In the genomic region with DNA sequence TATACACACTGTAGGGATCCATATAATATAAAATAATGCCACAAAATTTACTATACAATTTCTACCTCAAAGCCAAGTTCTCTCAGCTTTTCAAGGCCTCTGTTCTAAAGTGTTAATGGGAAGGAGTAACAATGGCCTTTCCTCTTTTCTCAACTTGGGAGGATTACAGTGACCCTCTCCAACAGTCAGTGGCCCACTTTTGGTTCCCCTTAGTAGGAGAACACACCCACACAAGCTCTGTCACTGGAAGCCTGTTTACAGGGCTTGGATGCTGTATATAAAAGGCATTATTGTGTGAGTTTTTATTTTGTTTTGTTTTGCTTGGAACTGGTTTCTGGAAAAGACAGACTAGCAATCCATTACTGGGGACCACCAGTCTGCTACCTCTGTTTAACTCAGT, we compare ENCODE assay signal across 9 cellular contexts. TPM values are rescaled to one million over a fixed set of nuclear protein-coding genes. Genes with fewer than 3 reads are reported as not detected.
DNase-seq lines count a peak whose midpoint lies in the region; ATAC-seq and TF ChIP-seq lines count a peak whose summit lies in the region.
"Had no signal": no experiment of that assay in that cellular context is flagged by ENCODE, and none has a peak within 500 bp of the region (broad histone marks: within the 10 kb centered on the region; RNA-seq: fewer than 3 reads in every experiment).

No MANE protein-coding gene starts in this region.

- H3K4me1 ChIP-seq in colonic mucosa, result no peaks in the 10 kb centered on the region

- CTCF ChIA-PET in activated CD4-positive, alpha-beta T cell treated with anti-CD3 and anti-CD28 coated beads for 36 hours (lab: Charles Lee), result interaction anchor here (1.4 to 2.0 kb wide), 2 partner anchors 26 to 146 kb away, joined by 6 to 8 read pairs; no protein-coding TSS in a partner anchor

- peaks cover 66% of the 10 kb centered on the region for H3K4me1 Mint-ChIP-seq in activated CD4-positive, alpha-beta T cell treated with anti-CD3 and anti-CD28 coated beads for 36 hours
- peaks cover 64% of the 10 kb centered on the region for H3K4me1 Mint-ChIP-seq in stimulated activated naive CD8-positive, alpha-beta T cell treated with anti-CD3 and anti-CD28 coated beads, Interleukin-15, amount 100 ng/mL, for 72 hours

- peak overlapping the region; percentile 89 for H3K4me3 Mint-ChIP-seq in activated CD4-positive, alpha-beta T cell treated with anti-CD3 and anti-CD28 coated beads for 36 hours
- H3K4me3 Mint-ChIP-seq in stimulated activated naive CD8-positive, alpha-beta T cell treated with anti-CD3 and anti-CD28 coated beads, Interleukin-15, amount 100 ng/mL, for 72 hours, result peak overlapping the region; percentile 74 to 90

- peak; percentile 2 for ATAC-seq in activated CD4-positive, alpha-beta T cell treated with anti-CD3 and anti-CD28 coated beads for 36 hours
- ATAC-seq in stimulated activated naive CD8-positive, alpha-beta T cell treated with anti-CD3 and anti-CD28 coated beads, Interleukin-15, amount 100 ng/mL, for 72 hours, result peak; percentile 3
- no peak for ATAC-seq in HG02571 (IDR thresholded peaks at IDR 0.05; ENCODE audit: unreplicated experiment)

- TF ChIP-seq CTCF in colonic mucosa (IDR thresholded peaks at IDR 0.05), result no peak

- no peak for DNase-seq in activated CD4-positive, alpha-beta T cell treated with anti-CD3 and anti-CD28 coated beads for 36 hours
- DNase-seq in activated CD4-positive, alpha-beta T cell treated with anti-CD3 and anti-CD28 coated beads, Interleukin-2, amount 50 U/mL, for 48 hours, result no peak
- no peak for DNase-seq in colonic mucosa
- no peak for DNase-seq in stimulated activated naive CD8-positive, alpha-beta T cell treated with anti-CD3 and anti-CD28 coated beads, Interleukin-15, amount 100 ng/mL, for 72 hours
- DNase-seq in A172 (ENCODE audit: low spot score), result no peak
- DNase-seq in NCI-H510A (lab: John Stamatoyannopoulos, UW), result no peak
- DNase-seq: ovary had no signal

- H3K27ac ChIP-seq in KOPT-K1 (ENCODE audit: low read depth, low read length, poor library complexity, severe bottlenecking) (peak overlapping the region; percentile 95), colonic mucosa (peak overlapping the region; percentile 45)

- peak overlapping the region in 1 of 2 donors; percentile 21 for H3K9ac ChIP-seq in colonic mucosa (ENCODE audit: low read depth in 2 of 2, low read length in 2 of 2)

- H3K27ac Mint-ChIP-seq in activated CD4-positive, alpha-beta T cell treated with anti-CD3 and anti-CD28 coated beads for 36 hours, result peak overlapping the region; percentile 99
- H3K27ac Mint-ChIP-seq in stimulated activated naive CD8-positive, alpha-beta T cell treated with anti-CD3 and anti-CD28 coated beads, Interleukin-15, amount 100 ng/mL, for 72 hours, result peak overlapping the region; percentile 98

- no peaks in the 10 kb centered on the region for H3K27me3 ChIP-seq in colonic mucosa
- H3K27me3 ChIP-seq: ovary had no signal

- H3K9me3 Mint-ChIP-seq in activated CD4-positive, alpha-beta T cell treated with anti-CD3 and anti-CD28 coated beads for 36 hours (ENCODE audit: low read depth), result no peaks in the 10 kb centered on the region
- H3K9me3 Mint-ChIP-seq in stimulated activated naive CD8-positive, alpha-beta T cell treated with anti-CD3 and anti-CD28 coated beads, Interleukin-15, amount 100 ng/mL, for 72 hours, result no peaks in the 10 kb centered on the region

- H3K36me3 Mint-ChIP-seq in activated CD4-positive, alpha-beta T cell treated with anti-CD3 and anti-CD28 coated beads for 36 hours (ENCODE audit: low read depth), result peaks cover 25% of the 10 kb centered on the region

- intact Hi-C loops in activated CD4-positive, alpha-beta T cell treated with anti-CD3 and anti-CD28 coated beads for 36 hours (cut with DNase I, micrococcal nuclease), result loop anchor here (1.0 to 2.0 kb wide), 3 partner anchors 11 to 68 kb away; no protein-coding TSS in a partner anchor
- intact Hi-C loops in colonic mucosa (cut with DNase I), result no loop called here

- POLR2A ChIA-PET in activated CD4-positive, alpha-beta T cell treated with anti-CD3 and anti-CD28 coated beads for 36 hours (lab: Charles Lee), result interaction anchor here (0.6 to 1.1 kb wide), 2 partner anchors 11 to 70 kb away, joined by 3 to 5 read pairs; no protein-coding TSS in a partner anchor

- no peaks in the 10 kb centered on the region for H3K27me3 Mint-ChIP-seq in activated CD4-positive, alpha-beta T cell treated with anti-CD3 and anti-CD28 coated beads for 36 hours
- no peaks in the 10 kb centered on the region for H3K27me3 Mint-ChIP-seq in stimulated activated naive CD8-positive, alpha-beta T cell treated with anti-CD3 and anti-CD28 coated beads, Interleukin-15, amount 100 ng/mL, for 72 hours

- no peaks in the 10 kb centered on the region for H3K9me3 ChIP-seq in KOPT-K1 (ENCODE audit: insufficient read depth, low read length, poor library complexity, severe bottlenecking)
- H3K9me3 ChIP-seq in colonic mucosa, result no peaks in the 10 kb centered on the region
- H3K9me3 ChIP-seq: ovary had no signal

- peaks cover 16% of the 10 kb centered on the region; the same call in 1 of the 2 replicates for H3K36me3 ChIP-seq in KOPT-K1 (ENCODE audit: insufficient read depth, low read length)
- no peaks in the 10 kb centered on the region for H3K36me3 ChIP-seq in colonic mucosa
- H3K36me3 ChIP-seq: ovary had no signal

- no peak overlapping the region for H3K4me3 ChIP-seq in colonic mucosa

RNA-seq across cellular contexts. Expression of a gene that starts 1.8 kb away (rescaled TPM):
- total RNA-seq in activated CD4-positive, alpha-beta T cell treated with anti-CD3 and anti-CD28 coated beads for 36 hours, result 10 to 100 TPM; 44.5 to 53.6 TPM
- total RNA-seq in colonic mucosa, result 1 to 10 TPM; 2.7 to 5.7 TPM
- total RNA-seq in A172 (2014; rRNA removed; shearing (Covaris generic)), result 5.0 and 5.2 TPM in 2 replicates
